In genomic region chrX:71493111-71493613, GRCh38 we compare ENCODE assay signal across 8 cellular contexts. TPM values are rescaled to one million over a fixed set of nuclear protein-coding genes. Genes with fewer than 3 reads are reported as not detected.
DNase-seq lines count a peak whose midpoint lies in the region; ATAC-seq, FAIRE-seq and TF ChIP-seq lines count a peak whose summit lies in the region.

No MANE protein-coding gene starts in this region.

- peaks cover 4 to 7% (median 5%) of the 10 kb centered on the region in 3 donors for H3K4me1 Mint-ChIP-seq in naive B cell

- H3K4me2 ChIP-seq in A549: peak overlapping the region; percentile 91

- CTCF ChIA-PET in A549 (lab: Yijun Ruan, JAX): interaction anchor here (2.1 kb wide), 1 partner anchor 50 kb away, joined by 5 read pairs; no protein-coding TSS in a partner anchor

- peak overlapping the region in 7 of 8 donors; percentile 81 to 91 (median 83) for H3K4me3 Mint-ChIP-seq in naive B cell

- H3K4me1 ChIP-seq in A549: 0 out of 3 replicates have a peak, but pooled peaks cover 3% of the 10 kb centered on the region

- H3K27ac ChIP-seq in A549 (peak overlapping the region in 1 of 2 experiments; percentile 87; a peak in 3 of 6 replicates), coronary artery (peak overlapping the region in 1 of 2 donors; percentile 22)

- H3K27ac Mint-ChIP-seq in naive B cell: no peak overlapping the region

- 73% methylated on average over 16 of the region's 16 CpGs for WGBS in A549 (ENCODE audit: missing lambda C conversion rate)

- no peak for FAIRE-seq in A549 (lab: Jason Lieb, UNC)

- ATAC-seq in A549 (no peak; a peak in 1 of 6 replicates), naive B cell (ENCODE audit: low read depth in 2 of 2) (no peak)

- H3K36me3 Mint-ChIP-seq in naive B cell: no peaks in the 10 kb centered on the region

- POLR2A ChIA-PET in A549 (lab: Yijun Ruan, JAX): interaction anchor here (0.5 to 1.4 kb wide), 2 partner anchors 40 to 86 kb away, joined by 3 to 5 read pairs; partner anchors contain the start of gene OGT

- H3K4me3 ChIP-seq in A549: peak overlapping the region; percentile 43; the same call in 2 of the 3 replicates
- H3K4me3 ChIP-seq in coronary artery: peak overlapping the region; percentile 70

- no peaks in the 10 kb centered on the region for H3K9me3 ChIP-seq in A549

- no peaks in the 10 kb centered on the region for H3K27me3 Mint-ChIP-seq in naive B cell

- H3K9me3 Mint-ChIP-seq in naive B cell: peaks cover 0 to 5% (median 0%) of the 10 kb centered on the region in 7 donors

- no peak for TF ChIP-seq CTCF in A549 (IDR thresholded peaks at IDR 0.05)
- no peak for TF ChIP-seq CTCF in coronary artery (IDR thresholded peaks at IDR 0.05)

- TF ChIP-seq EP300 in A549 (IDR thresholded peaks at IDR 0.05): no peak

- DNase-seq in A549 (ENCODE audit: low read depth in 1 of 2, low spot score in 1 of 2) (no peak), HT-29 (ENCODE audit: low spot score) (peak; percentile 4), coronary artery (ENCODE audit: low spot score) (no peak), naive B cell (no peak), NOMO-1 treated with DMSO at 0.1 percent for 48 hours (lab: John Stamatoyannopoulos, UW; ENCODE audit: unreplicated experiment) (no peak), NAMALWA (ENCODE audit: low spot score) (no peak)
- DNase-seq in stimulated activated CD4-positive, alpha-beta T cell treated with anti-CD3 and anti-CD28 coated beads, Interleukin-4, amount 100 ng/mL, for 4 hours: no peak
- no peak for DNase-seq in activated CD4-positive, CD25-positive, alpha-beta regulatory T cell (lab: John Stamatoyannopoulos, UW)

- TF ChIP-seq POLR2A in A549 (IDR thresholded peaks at IDR 0.05; ENCODE audit: low read length): no peak

- no peak for TF ChIP-seq RAD21 in A549 (conservative IDR thresholded peaks at IDR 0.05 in 1 of 2, IDR thresholded peaks at IDR 0.05 in 1 of 2)

TF ChIP-seq in A549, 52 proteins besides CTCF, POLR2A, EP300 and RAD21:
- TF ChIP-seq JUN (IDR thresholded peaks at IDR 0.05): no peak
- TF ChIP-seq REST (IDR thresholded peaks at IDR 0.05): no peak
- TF ChIP-seq FOXS1 (CRISPR knock-in tag; IDR thresholded peaks at IDR 0.05): no peak
- no peak for TF ChIP-seq NPAS2 (CRISPR knock-in tag; IDR thresholded peaks at IDR 0.05; ENCODE audit: borderline replicate concordance)
- TF ChIP-seq FOSB (CRISPR knock-in tag; IDR thresholded peaks at IDR 0.05): no peak
- TF ChIP-seq NFE2L2 (conservative IDR thresholded peaks at IDR 0.05; ENCODE audit: low read length): no peak
- TF ChIP-seq NR3C1 (IDR thresholded peaks at IDR 0.05): no peak
- no peak for TF ChIP-seq KDM5A (IDR thresholded peaks at IDR 0.05)
- TF ChIP-seq TP53 (CRISPR knock-in tag; IDR thresholded peaks at IDR 0.05): no peak
- TF ChIP-seq ATOH8 (CRISPR knock-in tag; IDR thresholded peaks at IDR 0.05; ENCODE audit: low read depth): no peak
- no peak for TF ChIP-seq HEYL (CRISPR knock-in tag; IDR thresholded peaks at IDR 0.05)
- TF ChIP-seq MAZ (IDR thresholded peaks at IDR 0.05; ENCODE audit: borderline replicate concordance, low read depth, low read length): no peak
- no peak for TF ChIP-seq MYC (IDR thresholded peaks at IDR 0.05; ENCODE audit: borderline replicate concordance, low read length)

RNA-seq across cellular contexts. Expression of gene OGT, which starts 39.7 kb away (rescaled TPM):
- polyA plus RNA-seq in A549 (2011; rRNA removed) (290 and 300 TPM in 2 replicates), A549 (2017; fragmentation: RNase III; extraction: RNeasy Plus Mini Kit Qiagen cat#74134 plus additional on column Dnase treatment) (42.7 to 47.8 TPM (median 47.3 TPM) in 3 replicates), naive B cell (ENCODE audit: low read depth in 6 of 6) (10 to 100 TPM; 17.5 to 39.7 (median 29.0) TPM)
- 34.9 and 35.3 TPM in 2 replicates for polyA plus RNA-seq in A549 (2012; cell fraction: cytosol; rRNA removed)
- 187 and 235 TPM in 2 replicates for polyA plus RNA-seq in A549 (2012; cell fraction: nucleus; rRNA removed)
- 225 and 326 TPM in 2 replicates for polyA minus RNA-seq in A549 (2011; rRNA and poly(A)+ RNA removed)
- total RNA-seq in HT-29 (2014; rRNA removed; shearing (Covaris generic)): 87.4 and 97.9 TPM in 2 replicates
